ENCODE assay signal across 25 cellular contexts in genomic region chr1:113935176-113935575, GRCh38. TPM values are rescaled to one million over a fixed set of nuclear protein-coding genes. Genes with fewer than 3 reads are reported as not detected.
A peak's percentile ranks its signal among the peaks of the same experiment; 100 is the strongest.
DNase-seq lines count a peak whose midpoint lies in the region; ATAC-seq and TF ChIP-seq lines count a peak whose summit lies in the region.
"Had no signal": no experiment of that assay in that cellular context is flagged by ENCODE, and none has a peak within 500 bp of the region (broad histone marks: within the 10 kb centered on the region; RNA-seq: fewer than 3 reads in every experiment).

No MANE protein-coding gene starts in this region.

- H3K9me3 Mint-ChIP-seq in CD14-positive monocyte = peaks cover 0 to 4% (median 0%) of the 10 kb centered on the region in 7 donors
- H3K9me3 Mint-ChIP-seq in CD8-positive, alpha-beta T cell = no peaks in the 10 kb centered on the region
- no peaks in the 10 kb centered on the region for H3K9me3 Mint-ChIP-seq in activated naive CD8-positive, alpha-beta T cell treated with anti-CD3 and anti-CD28 coated beads, Interleukin-2, amount 50 U/mL, for 24 hours
- H3K9me3 Mint-ChIP-seq: T-helper 1 cell treated with Interleukin-12 subunit alpha and Interleukin-12 subunit beta and Interleukin-4 antibody, amounts not matched to agents 30 μg/mL and 1 μg/mL, for 36 hours had no signal

- CTCF ChIA-PET in CD8-positive, alpha-beta T cell (lab: Charles Lee) = interaction anchor here (1.6 to 1.8 kb wide), 2 partner anchors 28 to 29 kb away, joined by 4 to 6 read pairs; no protein-coding TSS in a partner anchor

- DNase-seq in CD14-positive monocyte (ENCODE audit: low spot score) (no peak), esophagus muscularis mucosa (ENCODE audit: extremely low spot score) (no peak), D341Med (ENCODE audit: low spot score) (no peak)
- DNase-seq in CD8-positive, alpha-beta T cell = no peak
- DNase-seq in activated naive CD8-positive, alpha-beta T cell treated with anti-CD3 and anti-CD28 coated beads, Interleukin-2, amount 50 U/mL, for 24 hours = no peak
- DNase-seq: activated CD4-positive, alpha-beta T cell treated with anti-CD3 and anti-CD28 coated beads for 48 hours; activated CD8-positive, alpha-beta memory T cell treated with anti-CD3 and anti-CD28 coated beads, Interleukin-2, amount 50 U/mL, for 48 hours; activated gamma-delta T cell treated with Interleukin-2 at 50 U/mL for 16 hours; amygdala; DMS53; effector CD4-positive, alpha-beta T cell; erythroblast; foreskin keratinocyte; heart right ventricle; NCI-H1105 treated with DMSO at 0.1 percent for 48 hours; NCI-H2029; NCI-H526 treated with DMSO at 0.1 percent for 48 hours; Peyer's patch; SJCRH30; stimulated activated naive CD8-positive, alpha-beta T cell treated with anti-CD3 and anti-CD28 coated beads, Interleukin-15, Interleukin-2, amounts not matched to agents 100 U/mL and 50 U/mL, for 24 hours; tibial artery had no signal

- no peak for TF ChIP-seq EP300 in esophagus muscularis mucosa (IDR thresholded peaks at IDR 0.05)

- ATAC-seq in CD8-positive, alpha-beta T cell = no peak
- ATAC-seq in activated naive CD8-positive, alpha-beta T cell treated with anti-CD3 and anti-CD28 coated beads, Interleukin-2, amount 50 U/mL, for 24 hours = no peak
- ATAC-seq in GM18505 (IDR thresholded peaks at IDR 0.05; ENCODE audit: unreplicated experiment) = no peak
- ATAC-seq: foreskin keratinocyte; heart right ventricle; sciatic nerve; stimulated activated naive CD8-positive, alpha-beta T cell treated with anti-CD3 and anti-CD28 coated beads, Interleukin-15, Interleukin-2, amounts not matched to agents 100 U/mL and 50 U/mL, for 24 hours had no signal

- H3K4me1 Mint-ChIP-seq in CD14-positive monocyte = peaks cover 94% of the 10 kb centered on the region
- H3K4me1 Mint-ChIP-seq in CD8-positive, alpha-beta T cell (ENCODE audit: low read depth) = peaks cover 89% of the 10 kb centered on the region
- peaks cover 96% of the 10 kb centered on the region for H3K4me1 Mint-ChIP-seq in activated naive CD8-positive, alpha-beta T cell treated with anti-CD3 and anti-CD28 coated beads, Interleukin-2, amount 50 U/mL, for 24 hours

- TF ChIP-seq POLR2A in esophagus muscularis mucosa (IDR thresholded peaks at IDR 0.05; ENCODE audit: low read depth) (no peak), GM18505 (IDR thresholded peaks at IDR 0.05; ENCODE audit: borderline replicate concordance, extremely low read depth, insufficient read depth, insufficient read length) (no peak)

- intact Hi-C loops in CD14-positive monocyte (cut with micrococcal nuclease) (no loop called here), esophagus muscularis mucosa (cut with DNase I) (no loop called here)
- intact Hi-C loops in CD8-positive, alpha-beta T cell (cut with DNase I, micrococcal nuclease) = loop anchor here in 1 of 2 experiments (10.0 kb wide), 2 partner anchors 820 to 1310 kb away; partner anchors contain the start of gene CSDE1

- H3K4me3 Mint-ChIP-seq in CD14-positive monocyte = no peak overlapping the region
- no peak overlapping the region for H3K4me3 Mint-ChIP-seq in CD8-positive, alpha-beta T cell
- H3K4me3 Mint-ChIP-seq in activated naive CD8-positive, alpha-beta T cell treated with anti-CD3 and anti-CD28 coated beads, Interleukin-2, amount 50 U/mL, for 24 hours = no peak overlapping the region
- H3K4me3 Mint-ChIP-seq: T-helper 1 cell treated with Interleukin-12 subunit alpha and Interleukin-12 subunit beta and Interleukin-4 antibody, amounts not matched to agents 30 μg/mL and 1 μg/mL, for 36 hours had no signal

- peaks cover 86% of the 10 kb centered on the region for H3K4me1 ChIP-seq in CD8-positive, alpha-beta T cell (ENCODE audit: insufficient read depth, low read length)
- peaks cover 49 to 88% (median 80%) of the 10 kb centered on the region in 4 donors for H3K4me1 ChIP-seq in esophagus muscularis mucosa
- H3K4me1 ChIP-seq: breast epithelium had no signal

- POLR2A ChIA-PET in CD8-positive, alpha-beta T cell (lab: Charles Lee) = interaction anchor here (3.5 kb wide), 1 partner anchor 12 kb away, joined by 13 read pairs; no protein-coding TSS in a partner anchor

- WGBS in esophagus muscularis mucosa = 100% methylated on average over 1 of the region's 1 CpG

- no peak overlapping the region for H3K27ac ChIP-seq in CD8-positive, alpha-beta T cell (ENCODE audit: low read depth, low read length)
- H3K27ac ChIP-seq in esophagus muscularis mucosa (replicated peaks in 1 of 4) = no peak overlapping the region
- H3K27ac ChIP-seq: breast epithelium, foreskin keratinocyte, heart right ventricle, Peyer's patch, SJCRH30, tibial artery had no signal

- H3K27me3 Mint-ChIP-seq in CD14-positive monocyte (ENCODE audit: low read depth in 3 of 3) = peaks cover 0 to under 1% (median 0%) of the 10 kb centered on the region in 3 donors
- H3K27me3 Mint-ChIP-seq in CD8-positive, alpha-beta T cell (ENCODE audit: low read depth) = no peaks in the 10 kb centered on the region
- no peaks in the 10 kb centered on the region for H3K27me3 Mint-ChIP-seq in activated naive CD8-positive, alpha-beta T cell treated with anti-CD3 and anti-CD28 coated beads, Interleukin-2, amount 50 U/mL, for 24 hours

- peak overlapping the region in 5 of 7 donors; percentile 15 to 33 (median 28) for H3K27ac Mint-ChIP-seq in CD14-positive monocyte
- H3K27ac Mint-ChIP-seq in CD8-positive, alpha-beta T cell = peak overlapping the region; percentile 98
- peak overlapping the region; percentile 53 for H3K27ac Mint-ChIP-seq in activated naive CD8-positive, alpha-beta T cell treated with anti-CD3 and anti-CD28 coated beads, Interleukin-2, amount 50 U/mL, for 24 hours
- H3K27ac Mint-ChIP-seq: T-helper 1 cell treated with Interleukin-12 subunit alpha and Interleukin-12 subunit beta and Interleukin-4 antibody, amounts not matched to agents 30 μg/mL and 1 μg/mL, for 36 hours had no signal

- peaks cover 11 to 25% of the 10 kb centered on the region in 2 donors for H3K36me3 Mint-ChIP-seq in CD14-positive monocyte
- H3K36me3 Mint-ChIP-seq in CD8-positive, alpha-beta T cell = peaks cover 45% of the 10 kb centered on the region
- H3K36me3 Mint-ChIP-seq in activated naive CD8-positive, alpha-beta T cell treated with anti-CD3 and anti-CD28 coated beads, Interleukin-2, amount 50 U/mL, for 24 hours (ENCODE audit: low read depth) = peaks cover 31% of the 10 kb centered on the region

- TF ChIP-seq CTCF in CD14-positive monocyte (IDR thresholded peaks at IDR 0.05) = no peak
- no peak for TF ChIP-seq CTCF in CD8-positive, alpha-beta T cell (IDR thresholded peaks at IDR 0.05)
- no peak for TF ChIP-seq CTCF in esophagus muscularis mucosa (IDR thresholded peaks at IDR 0.05)

- H3K9me3 ChIP-seq in CD8-positive, alpha-beta T cell (ENCODE audit: low read length) = no peaks in the 10 kb centered on the region
- H3K9me3 ChIP-seq in esophagus muscularis mucosa = no peaks in the 10 kb centered on the region
- H3K9me3 ChIP-seq: breast epithelium, heart right ventricle, Peyer's patch, SJCRH30, tibial artery had no signal

- H3K4me3 ChIP-seq in CD8-positive, alpha-beta T cell (ENCODE audit: low read depth, low read length) = no peak overlapping the region
- no peak overlapping the region for H3K4me3 ChIP-seq in esophagus muscularis mucosa
- H3K4me3 ChIP-seq: breast epithelium, heart right ventricle, Peyer's patch, SJCRH30, tibial artery had no signal

- H3K36me3 ChIP-seq in CD8-positive, alpha-beta T cell (ENCODE audit: insufficient read depth, low read length) = no peaks in the 10 kb centered on the region
- no peaks in the 10 kb centered on the region for H3K36me3 ChIP-seq in esophagus muscularis mucosa
- H3K36me3 ChIP-seq: breast epithelium, Peyer's patch, SJCRH30, tibial artery had no signal

- H3K27me3 ChIP-seq in CD8-positive, alpha-beta T cell (ENCODE audit: insufficient read depth, low read length) = no peaks in the 10 kb centered on the region
- H3K27me3 ChIP-seq in esophagus muscularis mucosa = no peaks in the 10 kb centered on the region
- H3K27me3 ChIP-seq: breast epithelium, foreskin keratinocyte, heart right ventricle, Peyer's patch, SJCRH30, tibial artery had no signal

RNA-seq across cellular contexts. Expression of gene HIPK1, which starts 6.1 kb away (rescaled TPM):
- 10 to 100 TPM; 10.1 to 14.8 TPM for polyA plus RNA-seq in CD14-positive monocyte
- 100 to 1,000 TPM; 301 to 312 TPM for total RNA-seq in CD8-positive, alpha-beta T cell
- total RNA-seq in esophagus muscularis mucosa = 10 to 100 TPM; 60.6 to 89.9 (median 76.5) TPM

RNA-seq across cellular contexts. Expression of gene DCLRE1B, which starts 30.1 kb away (rescaled TPM):
- polyA plus RNA-seq in CD14-positive monocyte = 1 to 10 TPM; 4.5 to 5.7 TPM
- 1 to 10 TPM; 8.1 to 9.1 TPM for total RNA-seq in CD8-positive, alpha-beta T cell
- 1 to 10 TPM; 4.2 to 8.8 (median 5.5) TPM for total RNA-seq in esophagus muscularis mucosa

RNA-seq across cellular contexts. Expression of gene AP4B1, which starts 30.6 kb away (rescaled TPM):
- polyA plus RNA-seq in CD14-positive monocyte = 1 to 10 TPM; 3.5 to 6.1 TPM
- total RNA-seq in CD8-positive, alpha-beta T cell = 10 to 100 TPM; 63.7 to 67.3 TPM
- total RNA-seq in esophagus muscularis mucosa = 10 to 100 TPM in 1 of 4 donors, 1 to 10 TPM in 3; 5.9 to 13.7 (median 6.0) TPM

RNA-seq across cellular contexts. Expression of gene OLFML3, which starts 44.1 kb away (rescaled TPM):
- polyA plus RNA-seq in CD14-positive monocyte = under 1 TPM; 0.28 to 0.37 TPM
- total RNA-seq in CD8-positive, alpha-beta T cell = under 1 TPM; 0.49 to 0.67 TPM
- 100 to 1,000 TPM in 1 of 4 donors, 10 to 100 TPM in 3; 57.7 to 109 (median 67.4) TPM for total RNA-seq in esophagus muscularis mucosa

RNA-seq across cellular contexts. Expression of gene BCL2L15, which starts 47.8 kb away (rescaled TPM):
- polyA plus RNA-seq in CD14-positive monocyte = not detected
- 1 to 10 TPM in 1 of 2 experiments, under 1 TPM in 1; 0.89 to 2.0 TPM for total RNA-seq in CD8-positive, alpha-beta T cell
- 1 to 10 TPM in 1 of 4 donors, under 1 TPM in 2, not detected in 1; 0.11 to 1.7 (median 0.78) TPM for total RNA-seq in esophagus muscularis mucosa

Comparison
In these comparisons a context has a peak if more than half of its experiments do, and no peak if none do; other contexts are left out.
1. H3K27ac Mint-ChIP-seq: peak in every context shown above with its lines; median percentile 98 in CD8-positive, alpha-beta T cell; 53 in activated naive CD8-positive, alpha-beta T cell treated with anti-CD3 and anti-CD28 coated beads, Interleukin-2, amount 50 U/mL, for 24 hours; 28 in CD14-positive monocyte.
2. RNA of gene AP4B1, which starts 30.6 kb away (total RNA-seq): 63.7 to 67.3 TPM in CD8-positive, alpha-beta T cell; 5.9 to 13.7 TPM in esophagus muscularis mucosa; every median in the first group is over 4 times any median in the second.